Comparison of ENCODE assay signal across 10 cellular contexts in the genomic region with DNA sequence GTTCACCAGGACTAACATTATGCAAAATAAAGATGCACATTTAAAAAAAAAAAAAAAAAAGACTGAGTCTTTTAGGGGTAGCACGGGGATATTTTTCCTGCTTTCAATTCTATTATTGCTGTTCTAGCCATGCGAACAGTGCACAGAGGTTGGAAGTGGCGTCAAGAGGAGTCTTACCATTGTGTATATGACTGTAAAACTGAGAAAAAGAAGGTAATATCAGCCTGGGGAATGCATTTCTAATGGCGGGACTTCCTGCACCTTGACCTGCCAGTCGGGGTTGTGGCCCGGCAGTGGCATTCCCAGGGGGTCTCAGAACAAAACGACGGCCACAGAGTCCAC. TPM values are rescaled to one million over a fixed set of nuclear protein-coding genes. Genes with fewer than 3 reads are reported as not detected.
A peak's percentile ranks its signal among the peaks of the same experiment; 100 is the strongest.
DNase-seq lines count a peak whose midpoint lies in the region; ATAC-seq, FAIRE-seq and TF ChIP-seq lines count a peak whose summit lies in the region.
"Had no signal": no experiment of that assay in that cellular context is flagged by ENCODE, and none has a peak within 500 bp of the region (broad histone marks: within the 10 kb centered on the region; RNA-seq: fewer than 3 reads in every experiment).

No MANE protein-coding gene starts in this region.

- ATAC-seq in heart right ventricle: no peak
- ATAC-seq in left ventricle myocardium superior: no peak
- no peak for ATAC-seq in naive B cell (ENCODE audit: low read depth in 2 of 2)

- DNase-seq in heart right ventricle (no peak), left ventricle myocardium superior (no peak), bronchial epithelial cell (ENCODE audit: low read depth) (no peak), naive B cell (no peak), NCI-H2107 treated with DMSO at 0.1 percent for 48 hours (lab: John Stamatoyannopoulos, UW; ENCODE audit: unreplicated experiment) (no peak), foreskin melanocyte (no peak), D341Med (ENCODE audit: low spot score) (no peak)

- H3K4me1 ChIP-seq in heart right ventricle (peaks cover 4 to 47% (median 29%) of the 10 kb centered on the region in 9 donors), urinary bladder (ENCODE audit: insufficient read depth) (peaks cover 3% of the 10 kb centered on the region)
- H3K4me1 ChIP-seq: SJSA1 had no signal

- no peak for FAIRE-seq in bronchial epithelial cell (lab: Jason Lieb, UNC)

- H3K4me3 ChIP-seq in heart right ventricle (peak overlapping the region; percentile 27 to 55 (median 47)), bronchial epithelial cell (ENCODE audit: low read depth, low read length) (peak overlapping the region; percentile 20), urinary bladder (ENCODE audit: low read depth, low read length) (peak overlapping the region; percentile 39)
- H3K4me3 ChIP-seq: SJSA1 had no signal

- TF ChIP-seq CTCF in heart right ventricle (IDR thresholded peaks at IDR 0.05): no peak
- no peak for TF ChIP-seq CTCF in bronchial epithelial cell (IDR thresholded peaks at IDR 0.05; ENCODE audit: insufficient read depth, low read length, severe bottlenecking)

- intact Hi-C loops in heart right ventricle (cut with DNase I) (no loop called here), left ventricle myocardium superior (cut with micrococcal nuclease) (no loop called here)

- H3K9me3 ChIP-seq in heart right ventricle: peaks cover 0 to 7% (median 0%) of the 10 kb centered on the region in 11 donors
- H3K9me3 ChIP-seq: SJSA1 had no signal

- no peak overlapping the region for H3K27ac Mint-ChIP-seq in naive B cell

- no peaks in the 10 kb centered on the region for H3K36me3 ChIP-seq in heart right ventricle
- H3K36me3 ChIP-seq in bronchial epithelial cell (ENCODE audit: control insufficient read depth, insufficient read depth, low read length): no peaks in the 10 kb centered on the region
- no peaks in the 10 kb centered on the region for H3K36me3 ChIP-seq in urinary bladder (ENCODE audit: insufficient read depth)
- H3K36me3 ChIP-seq: SJSA1 had no signal

- H3K4me1 Mint-ChIP-seq in naive B cell: peaks cover 25 to 33% (median 31%) of the 10 kb centered on the region in 3 donors

- peak overlapping the region in 7 of 10 donors; percentile 24 to 79 (median 47) for H3K27ac ChIP-seq in heart right ventricle
- H3K27ac ChIP-seq in urinary bladder (ENCODE audit: low read depth): no peak overlapping the region
- H3K27ac ChIP-seq: SJSA1 had no signal

- H3K4me3 Mint-ChIP-seq in naive B cell: peak overlapping the region in 7 of 8 donors; percentile 30 to 92 (median 81)

- peaks cover 17 to 100% (median 99%) of the 10 kb centered on the region in 7 donors for H3K27me3 ChIP-seq in heart right ventricle
- peaks cover 49% of the 10 kb centered on the region for H3K27me3 ChIP-seq in bronchial epithelial cell (ENCODE audit: control insufficient read depth, insufficient read depth, low read length)

- peaks cover 9 to 15% of the 10 kb centered on the region in 2 donors for H3K36me3 Mint-ChIP-seq in naive B cell

- peaks cover 66 to 93% (median 81%) of the 10 kb centered on the region in 3 donors for H3K27me3 Mint-ChIP-seq in naive B cell

- H3K9me3 Mint-ChIP-seq in naive B cell: peaks cover 0 to 23% (median 3%) of the 10 kb centered on the region in 7 donors

- WGBS in heart right ventricle, 2 donors: 6% methylated on average over 8 of the region's 8 CpGs
- 5% methylated on average over 8 of the region's 8 CpGs for WGBS in urinary bladder

RNA-seq across cellular contexts. Expression of gene VAX2, which starts 13.2 kb away (rescaled TPM):
- 1 to 10 TPM in 1 of 10 donors, under 1 TPM in 7, not detected in 2; 0.23 to 1.2 (median 0.40) TPM for total RNA-seq in heart right ventricle
- polyA plus RNA-seq in heart right ventricle: 1 to 10 TPM in 1 of 2 donors, under 1 TPM in 1; 0.26 to 3.7 TPM
- total RNA-seq in left ventricle myocardium superior: not detected
- total RNA-seq in bronchial epithelial cell: 0.13 TPM in 1 of 2 replicates, not detected in the other
- not detected for polyA plus RNA-seq in naive B cell (ENCODE audit: low read depth in 6 of 6)
- not detected for total RNA-seq in urinary bladder
- 0.20 TPM for polyA plus RNA-seq in urinary bladder
- total RNA-seq: mucosa of gallbladder, SJSA1 had no signal

RNA-seq across cellular contexts. Expression of gene ATP6V1B1, which starts 48.5 kb away (rescaled TPM):
- total RNA-seq in heart right ventricle: 1 to 10 TPM in 3 of 10 donors, under 1 TPM in 3, not detected in 4; 0.30 to 2.0 (median 0.88) TPM
- polyA plus RNA-seq in heart right ventricle: 1 to 10 TPM in 1 of 2 donors, under 1 TPM in 1; 0.28 to 6.4 TPM
- total RNA-seq in left ventricle myocardium superior: not detected
- 0.64 TPM in 1 of 2 replicates, not detected in the other for total RNA-seq in bronchial epithelial cell
- not detected for polyA plus RNA-seq in naive B cell (ENCODE audit: low read depth in 6 of 6)
- total RNA-seq in urinary bladder: 0.63 TPM
- polyA plus RNA-seq in urinary bladder: 0.27 TPM
- total RNA-seq: SJSA1 had no signal

RNA-seq across cellular contexts. Expression of gene CD207, which starts 51.6 kb away (rescaled TPM):
- total RNA-seq in heart right ventricle (1 to 10 TPM in 1 of 10 donors, under 1 TPM in 4, not detected in 5; 0.25 to 1.1 (median 0.38) TPM), left ventricle myocardium superior (not detected), bronchial epithelial cell (not detected in 2 replicates), urinary bladder (not detected)
- polyA plus RNA-seq in heart right ventricle (under 1 TPM; 0.03 to 0.80 TPM), naive B cell (ENCODE audit: low read depth in 6 of 6) (not detected), urinary bladder (0.06 TPM)
- total RNA-seq: SJSA1 had no signal
